Comparison of ENCODE assay signal across 12 cellular contexts in the genomic region with DNA sequence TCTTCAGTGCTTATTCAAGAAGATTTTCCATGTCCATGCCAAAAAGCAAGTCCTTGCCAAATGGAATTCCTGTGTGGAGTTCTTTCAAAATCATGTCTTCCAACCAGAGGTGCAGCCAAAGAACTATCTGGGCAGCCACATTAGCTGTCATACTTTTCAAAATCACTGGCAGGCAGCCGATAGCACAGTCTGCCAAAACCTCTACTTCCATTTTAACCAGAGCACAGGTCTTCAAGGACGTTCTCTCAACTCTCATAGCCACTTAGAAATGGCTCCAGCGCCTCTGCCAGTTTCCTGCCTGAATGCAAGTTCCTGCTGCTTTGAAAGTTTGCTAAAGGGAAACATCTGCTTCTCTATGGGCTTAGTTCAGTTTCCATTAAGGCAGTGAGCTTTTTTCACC.
DNase-seq lines count a peak whose midpoint lies in the region; ATAC-seq, FAIRE-seq and TF ChIP-seq lines count a peak whose summit lies in the region.
"Had no signal": no experiment of that assay in that cellular context is flagged by ENCODE, and none has a peak within 500 bp of the region (broad histone marks: within the 10 kb centered on the region; RNA-seq: fewer than 3 reads in every experiment).

No MANE protein-coding gene starts in this region.

- no peak for TF ChIP-seq CTCF in AG09319 (IDR thresholded peaks at IDR 0.05; ENCODE audit: low read depth, low read length)

- H3K4me3 Mint-ChIP-seq in activated CD4-positive, alpha-beta T cell treated with anti-CD3 and anti-CD28 coated beads for 36 hours: no peak overlapping the region
- H3K4me3 Mint-ChIP-seq: activated T-cell treated with anti-CD3 and anti-CD28 coated beads, Interleukin-2, amount 50 U/mL, for 72 hours; CD4-positive, CD25-positive, alpha-beta regulatory T cell had no signal

- WGBS in small intestine, 3 donors: 19 to 56% (median 49%) methylated on average over 3 of the region's 3 CpGs

- CTCF ChIA-PET in activated CD4-positive, alpha-beta T cell treated with anti-CD3 and anti-CD28 coated beads for 36 hours (lab: Charles Lee): no interaction called here

- intact Hi-C loops in activated CD4-positive, alpha-beta T cell treated with anti-CD3 and anti-CD28 coated beads for 36 hours (cut with DNase I, micrococcal nuclease): no loop called here

- H3K4me3 ChIP-seq in neuron (ENCODE audit: low read length) (no peak overlapping the region), small intestine (ENCODE audit: low read depth in 1 of 2, low read length in 2 of 2) (no peak overlapping the region)

- no peaks in the 10 kb centered on the region for H3K36me3 Mint-ChIP-seq in activated CD4-positive, alpha-beta T cell treated with anti-CD3 and anti-CD28 coated beads for 36 hours (ENCODE audit: low read depth)
- H3K36me3 Mint-ChIP-seq: CD4-positive, CD25-positive, alpha-beta regulatory T cell had no signal

- H3K27me3 ChIP-seq in neuron (ENCODE audit: insufficient read depth, low read length) (no peaks in the 10 kb centered on the region), small intestine (ENCODE audit: control insufficient read depth in 2 of 2, insufficient read depth in 2 of 2, low read length in 2 of 2) (no peaks in the 10 kb centered on the region)

- H3K4me1 ChIP-seq in neuron (ENCODE audit: insufficient read depth, low read length): peaks cover 8% of the 10 kb centered on the region
- H3K4me1 ChIP-seq in small intestine (ENCODE audit: control insufficient read depth in 2 of 2, insufficient read depth in 1 of 2, low read depth in 1 of 2, low read length in 1 of 2): no peaks in the 10 kb centered on the region

- FAIRE-seq in small intestine (lab: Jason Lieb, UNC): no peak
- FAIRE-seq: GM18507 had no signal

- H3K4me1 Mint-ChIP-seq in activated CD4-positive, alpha-beta T cell treated with anti-CD3 and anti-CD28 coated beads for 36 hours: no peaks in the 10 kb centered on the region
- H3K4me1 Mint-ChIP-seq: CD4-positive, CD25-positive, alpha-beta regulatory T cell had no signal

- DNase-seq in AG09319 (ENCODE audit: extremely low read depth, low read depth): peak; percentile 62
- peak; percentile 53 for DNase-seq in OCI-M1 (lab: John Stamatoyannopoulos, UW)
- DNase-seq in fibroblast of the conjunctiva (ENCODE audit: low read depth): peak; percentile 75
- DNase-seq in activated CD4-positive, alpha-beta T cell treated with anti-CD3 and anti-CD28 coated beads for 36 hours: no peak
- DNase-seq in activated CD8-positive, alpha-beta memory T cell treated with anti-CD3 and anti-CD28 coated beads, Interleukin-2, amount 50 U/mL, for 4 hours: no peak
- DNase-seq in small intestine: no peak
- no peak for DNase-seq in ACHN
- DNase-seq: activated T-cell treated with anti-CD3 and anti-CD28 coated beads, Interleukin-2, amount 50 U/mL, for 72 hours; CD4-positive, CD25-positive, alpha-beta regulatory T cell; GOT3 had no signal

- no peaks in the 10 kb centered on the region for H3K27me3 Mint-ChIP-seq in activated CD4-positive, alpha-beta T cell treated with anti-CD3 and anti-CD28 coated beads for 36 hours
- H3K27me3 Mint-ChIP-seq: CD4-positive, CD25-positive, alpha-beta regulatory T cell had no signal

- no peak overlapping the region for H3K27ac Mint-ChIP-seq in activated CD4-positive, alpha-beta T cell treated with anti-CD3 and anti-CD28 coated beads for 36 hours
- H3K27ac Mint-ChIP-seq: activated T-cell treated with anti-CD3 and anti-CD28 coated beads, Interleukin-2, amount 50 U/mL, for 72 hours had no signal

- H3K27ac ChIP-seq in small intestine (ENCODE audit: low read depth in 1 of 2, low read length in 1 of 2): no peak overlapping the region

- H3K36me3 ChIP-seq in neuron (ENCODE audit: insufficient read depth, low read length) (no peaks in the 10 kb centered on the region), small intestine (ENCODE audit: control insufficient read depth in 2 of 2, insufficient read depth in 2 of 2, low read length in 2 of 2) (no peaks in the 10 kb centered on the region)

- peak overlapping the region; percentile 33 for H2AFZ ChIP-seq in neuron (ENCODE audit: low read depth, low read length)

- H3K9me3 Mint-ChIP-seq in activated CD4-positive, alpha-beta T cell treated with anti-CD3 and anti-CD28 coated beads for 36 hours (ENCODE audit: low read depth): peaks cover 2% of the 10 kb centered on the region

- ATAC-seq in activated CD4-positive, alpha-beta T cell treated with anti-CD3 and anti-CD28 coated beads for 36 hours: no peak
- ATAC-seq: activated T-cell treated with anti-CD3 and anti-CD28 coated beads, Interleukin-2, amount 50 U/mL, for 72 hours had no signal

- in situ Hi-C loops in ACHN (cut with HindIII; ENCODE audit: low pct_ligation_motif_present, low pct_unique_long_range_greater_than_20kb, low sequenced_read_pairs): no loop called here

- POLR2A ChIA-PET in activated CD4-positive, alpha-beta T cell treated with anti-CD3 and anti-CD28 coated beads for 36 hours (lab: Charles Lee): no interaction called here

- H3K9me3 ChIP-seq in neuron (ENCODE audit: low read length): no peaks in the 10 kb centered on the region
- H3K9me3 ChIP-seq in small intestine (ENCODE audit: control insufficient read depth, low read depth): no peaks in the 10 kb centered on the region

Comparison
In these comparisons a context has a peak if more than half of its experiments do, and no peak if none do; other contexts are left out.
1. DNase-seq: peak in AG09319 (single experiment), OCI-M1 (single experiment) and fibroblast of the conjunctiva (single experiment); none in activated CD4-positive, alpha-beta T cell treated with anti-CD3 and anti-CD28 coated beads for 36 hours (single experiment), activated CD8-positive, alpha-beta memory T cell treated with anti-CD3 and anti-CD28 coated beads, Interleukin-2, amount 50 U/mL, for 4 hours (single experiment), small intestine (single experiment) and ACHN (single experiment).